ENCODE assay signal across 13 cellular contexts in the genomic region with DNA sequence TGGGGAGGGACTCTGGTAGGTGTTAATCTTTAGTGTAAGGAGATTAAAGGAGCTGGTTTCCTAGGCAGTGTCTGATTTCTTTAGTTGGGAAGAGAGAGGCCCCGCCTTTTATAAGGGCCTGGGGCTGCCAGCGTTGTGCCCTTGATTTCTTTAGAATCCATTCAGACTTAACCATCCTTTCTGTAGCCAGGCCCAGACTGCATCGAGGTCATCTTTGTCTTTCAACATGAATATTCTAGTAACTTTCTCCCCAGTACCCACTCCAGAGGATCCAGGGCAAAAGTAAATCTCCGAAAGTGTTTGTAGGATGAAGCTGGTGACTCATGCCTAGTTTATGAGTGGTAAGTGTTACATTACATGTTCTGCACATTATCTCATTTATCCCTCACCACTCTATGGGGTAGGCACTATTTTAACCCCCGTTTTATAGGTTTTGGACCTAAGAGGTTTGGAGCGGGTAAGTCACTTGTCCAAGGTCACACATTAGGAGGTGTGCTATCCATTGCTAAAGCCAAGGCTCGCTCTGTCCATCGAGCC. TPM values are rescaled to one million over a fixed set of nuclear protein-coding genes. Genes with fewer than 3 reads are reported as not detected.
DNase-seq lines count a peak whose midpoint lies in the region; ATAC-seq and TF ChIP-seq lines count a peak whose summit lies in the region.
"Had no signal": no experiment of that assay in that cellular context is flagged by ENCODE, and none has a peak within 500 bp of the region (broad histone marks: within the 10 kb centered on the region; RNA-seq: fewer than 3 reads in every experiment).

No MANE protein-coding gene starts in this region.

- ATAC-seq in HG02840 (IDR thresholded peaks at IDR 0.05; ENCODE audit: low FRiP score, unreplicated experiment) (no peak), GM21515 (IDR thresholded peaks at IDR 0.05; ENCODE audit: unreplicated experiment) (no peak)

- H3K4me2 ChIP-seq in osteoblast (ENCODE audit: insufficient read depth, low read length) = peak overlapping the region; percentile 16

- intact Hi-C loops in CD4-positive, alpha-beta memory T cell (cut with micrococcal nuclease) = no loop called here

- peaks cover 0 to 2% (median 0%) of the 10 kb centered on the region in 8 donors for H3K9me3 Mint-ChIP-seq in CD4-positive, alpha-beta memory T cell
- H3K9me3 Mint-ChIP-seq in T-helper 2 cell treated with Interferon-gamma antibody and Interleukin-4, amounts not matched to agents 5 μg/mL and 100 μg/mL, for 36 hours = no peaks in the 10 kb centered on the region
- H3K9me3 Mint-ChIP-seq: nephron had no signal

- no peak overlapping the region for H2AFZ ChIP-seq in osteoblast (ENCODE audit: low read length)

- no peaks in the 10 kb centered on the region for H3K79me2 ChIP-seq in osteoblast (ENCODE audit: insufficient read depth, low read length)

- peaks cover 0 to 7% of the 10 kb centered on the region in 2 donors for H3K36me3 Mint-ChIP-seq in CD4-positive, alpha-beta memory T cell
- H3K36me3 Mint-ChIP-seq in T-helper 2 cell treated with Interferon-gamma antibody and Interleukin-4, amounts not matched to agents 5 μg/mL and 100 μg/mL, for 36 hours (ENCODE audit: low read depth) = no peaks in the 10 kb centered on the region

- TF ChIP-seq CTCF in epithelial cell of esophagus (IDR thresholded peaks at IDR 0.05; ENCODE audit: insufficient read depth, low read depth, low read length, missing control alignments) (no peak), osteoblast (IDR thresholded peaks at IDR 0.05; ENCODE audit: extremely low read depth, low read depth, low read length) (no peak)

- CTCF ChIA-PET in CD4-positive, alpha-beta memory T cell (lab: Charles Lee; ENCODE audit: partially characterized antibody) = interaction anchor here (1.5 to 7.7 kb wide), 2 partner anchors 11 to 13 kb away, joined by 4 to 77 read pairs; no protein-coding TSS in a partner anchor

- no peak for DNase-seq in CD4-positive, alpha-beta memory T cell
- peak; percentile 63 for DNase-seq in NCI-H226
- peak; percentile 72 for DNase-seq in epithelial cell of esophagus (ENCODE audit: low read depth)
- DNase-seq in osteoblast (ENCODE audit: insufficient read length, low spot score, missing footprints) = no peak
- DNase-seq in DMS 273 treated with DMSO at 0.1 percent for 48 hours (lab: John Stamatoyannopoulos, UW) = no peak
- DNase-seq in T-helper 2 cell treated with Interferon-gamma antibody and Interleukin-4, amounts not matched to agents 5 μg/mL and 100 μg/mL, for 36 hours (ENCODE audit: low spot score) = no peak
- DNase-seq: aorta, DMS79 treated with DMSO at 0.1 percent for 48 hours, NCI-H146, T-helper 1 cell had no signal

- H3K27me3 Mint-ChIP-seq in CD4-positive, alpha-beta memory T cell = no peaks in the 10 kb centered on the region
- H3K27me3 Mint-ChIP-seq in T-helper 2 cell treated with Interferon-gamma antibody and Interleukin-4, amounts not matched to agents 5 μg/mL and 100 μg/mL, for 36 hours (ENCODE audit: low read depth) = no peaks in the 10 kb centered on the region

- no peak overlapping the region for H3K4me3 ChIP-seq in CD4-positive, alpha-beta memory T cell (ENCODE audit: low read length in 2 of 2)
- H3K4me3 ChIP-seq in epithelial cell of esophagus (ENCODE audit: low read length) = no peak overlapping the region
- no peak overlapping the region for H3K4me3 ChIP-seq in osteoblast (ENCODE audit: insufficient read depth, low read length)

- peaks cover 61% of the 10 kb centered on the region for H3K4me1 ChIP-seq in CD4-positive, alpha-beta memory T cell (ENCODE audit: insufficient read depth, low read length)
- H3K4me1 ChIP-seq in osteoblast (ENCODE audit: insufficient read depth, low read length) = peaks cover 11% of the 10 kb centered on the region

- H3K27ac Mint-ChIP-seq in CD4-positive, alpha-beta memory T cell = peak overlapping the region in 4 of 7 donors; percentile 37 to 85 (median 70)
- H3K27ac Mint-ChIP-seq in T-helper 2 cell treated with Interferon-gamma antibody and Interleukin-4, amounts not matched to agents 5 μg/mL and 100 μg/mL, for 36 hours = no peak overlapping the region
- H3K27ac Mint-ChIP-seq: nephron had no signal

- POLR2A ChIA-PET in CD4-positive, alpha-beta memory T cell (lab: Charles Lee; ENCODE audit: partially characterized antibody) = interaction anchor here (1.1 to 28.5 kb wide), 3 partner anchors 12 to 107 kb away, joined by 4 to 906 read pairs (median 7); a partner anchor contains a TSS

- H3K36me3 ChIP-seq in CD4-positive, alpha-beta memory T cell (ENCODE audit: insufficient read depth, low read length) = no peaks in the 10 kb centered on the region
- no peaks in the 10 kb centered on the region for H3K36me3 ChIP-seq in osteoblast (ENCODE audit: insufficient read depth, low read length)

- H3K27ac ChIP-seq in CD4-positive, alpha-beta memory T cell (ENCODE audit: low read depth, low read length) = no peak overlapping the region
- no peak overlapping the region for H3K27ac ChIP-seq in osteoblast (ENCODE audit: low read depth, low read length)

- H3K4me3 Mint-ChIP-seq in CD4-positive, alpha-beta memory T cell = peak overlapping the region in 1 of 8 donors; percentile 7
- H3K4me3 Mint-ChIP-seq in T-helper 2 cell treated with Interferon-gamma antibody and Interleukin-4, amounts not matched to agents 5 μg/mL and 100 μg/mL, for 36 hours = no peak overlapping the region
- H3K4me3 Mint-ChIP-seq: nephron had no signal

- H3K9me3 ChIP-seq in CD4-positive, alpha-beta memory T cell (ENCODE audit: control insufficient read depth in 1 of 2, low read length in 2 of 2) = no peaks in the 10 kb centered on the region
- H3K9me3 ChIP-seq in osteoblast (ENCODE audit: low read depth, low read length) = no peaks in the 10 kb centered on the region

- no peaks in the 10 kb centered on the region for H3K27me3 ChIP-seq in CD4-positive, alpha-beta memory T cell (ENCODE audit: insufficient read depth, low read length)
- H3K27me3 ChIP-seq in osteoblast (ENCODE audit: insufficient read depth, low read length) = peaks cover 13% of the 10 kb centered on the region

- peaks cover 22 to 75% (median 41%) of the 10 kb centered on the region in 4 donors for H3K4me1 Mint-ChIP-seq in CD4-positive, alpha-beta memory T cell
- H3K4me1 Mint-ChIP-seq in T-helper 2 cell treated with Interferon-gamma antibody and Interleukin-4, amounts not matched to agents 5 μg/mL and 100 μg/mL, for 36 hours (ENCODE audit: low read depth) = peaks cover 39% of the 10 kb centered on the region

- no peaks in the 10 kb centered on the region for H4K20me1 ChIP-seq in osteoblast (ENCODE audit: insufficient read depth, low read length)

RNA-seq across cellular contexts. Expression of a gene that starts 11.8 kb away (rescaled TPM):
- 100 to 1,000 TPM; 148 to 159 TPM for total RNA-seq in CD4-positive, alpha-beta memory T cell
- polyA plus RNA-seq in CD4-positive, alpha-beta memory T cell = 10 to 100 TPM; 61.6 to 76.1 TPM
- total RNA-seq in osteoblast = 60.1 and 60.7 TPM in 2 replicates

Comparison
In these comparisons a context has a peak if more than half of its experiments do, and no peak if none do; other contexts are left out.
1. DNase-seq: peak in NCI-H226 (single experiment) and epithelial cell of esophagus (single experiment); none in CD4-positive, alpha-beta memory T cell (0 of 5), osteoblast (single experiment), DMS 273 treated with DMSO at 0.1 percent for 48 hours (single experiment) and T-helper 2 cell treated with Interferon-gamma antibody and Interleukin-4, amounts not matched to agents 5 μg/mL and 100 μg/mL, for 36 hours (single experiment).